ENCODE assay signal across 28 cellular contexts in genomic region chr12:71718611-71719010, GRCh38.
"Had no signal": no experiment of that assay in that cellular context is flagged by ENCODE, and none has a peak within 500 bp of the region (broad histone marks: within the 10 kb centered on the region; RNA-seq: fewer than 3 reads in every experiment).

No MANE protein-coding gene starts in this region.

- H3K4me3 ChIP-seq: left ventricle myocardium inferior, lung, neural progenitor cell, ovary, prostate gland, skin epidermis, stomach, testis, thyroid gland, transverse colon, upper lobe of left lung, vagina had no signal

- H3K4me2 ChIP-seq: neural progenitor cell had no signal

- H3K4me3 Mint-ChIP-seq: immature natural killer cell; naive thymus-derived CD8-positive, alpha-beta T cell; nephron; neural progenitor cell; stimulated activated naive B cell treated with anti-CD40 and anti-IgM and Interleukin-4, amounts not matched to agents 10 μg/mL and 1 μg/mL and 100 μg/mL, for 72 hours had no signal

- H2AFZ ChIP-seq: neural progenitor cell had no signal

- H3K27ac ChIP-seq: left ventricle myocardium inferior, neural progenitor cell, neutrophil, ovary, prostate gland, stomach, testis, thyroid gland, transverse colon, upper lobe of left lung, vagina had no signal

- ATAC-seq: naive thymus-derived CD8-positive, alpha-beta T cell; right cardiac atrium; sciatic nerve; stimulated activated naive B cell treated with anti-CD40 and anti-IgM and Interleukin-4, amounts not matched to agents 10 μg/mL and 1 μg/mL and 100 μg/mL, for 72 hours; stimulated activated naive CD8-positive, alpha-beta T cell treated with anti-CD3 and anti-CD28 coated beads, Interleukin-15, Interleukin-2, amounts not matched to agents 100 U/mL and 50 U/mL, for 24 hours had no signal

- H3K9ac ChIP-seq: neural progenitor cell had no signal

- H3K4me1 Mint-ChIP-seq: immature natural killer cell; naive thymus-derived CD8-positive, alpha-beta T cell; nephron; neural progenitor cell had no signal

- H3K27ac Mint-ChIP-seq: immature natural killer cell; naive thymus-derived CD8-positive, alpha-beta T cell; nephron; neural progenitor cell; stimulated activated naive B cell treated with anti-CD40 and anti-IgM and Interleukin-4, amounts not matched to agents 10 μg/mL and 1 μg/mL and 100 μg/mL, for 72 hours had no signal

- FAIRE-seq: islet of Langerhans had no signal

- H3K9me3 ChIP-seq: neutrophil, ovary, prostate gland, testis, thyroid gland, vagina had no signal

- H3K4me1 ChIP-seq: neural progenitor cell, prostate gland, testis, thyroid gland, transverse colon, upper lobe of left lung, vagina had no signal

- H3K27me3 Mint-ChIP-seq: stimulated activated naive B cell treated with anti-CD40 and anti-IgM and Interleukin-4, amounts not matched to agents 10 μg/mL and 1 μg/mL and 100 μg/mL, for 72 hours had no signal

- H3K36me3 Mint-ChIP-seq: neural progenitor cell had no signal

- H3K27me3 ChIP-seq: neural progenitor cell, neutrophil, ovary, stomach, testis, thyroid gland, transverse colon, upper lobe of left lung, vagina had no signal

- H3K36me3 ChIP-seq: left ventricle myocardium inferior, neural progenitor cell, neutrophil, ovary, prostate gland, stomach, thyroid gland, transverse colon, upper lobe of left lung, vagina had no signal

- DNase-seq: hypothalamus; immature natural killer cell; left ventricle myocardium inferior; naive thymus-derived CD8-positive, alpha-beta T cell; occipital lobe; ovary; retina; right cardiac atrium; stimulated activated CD4-positive, alpha-beta T cell treated with anti-CD3 and anti-CD28 coated beads, Interleukin-12 subunit alpha, Interleukin-12 subunit beta, amount 100 ng/mL, for 4 hours; stimulated activated CD4-positive, alpha-beta T cell treated with anti-CD3 and anti-CD28 coated beads, Interleukin-15, amount 100 ng/mL, for 24 hours; stimulated activated CD4-positive, alpha-beta T cell treated with anti-CD3 and anti-CD28 coated beads, Interleukin-2, amount 100 ng/mL, for 24 hours; stimulated activated CD4-positive, alpha-beta T cell treated with anti-CD3 and anti-CD28 coated beads, Interleukin-4, amount 100 ng/mL, for 1 hour; stimulated activated naive B cell treated with anti-CD40 and anti-IgM and Interleukin-4, amounts not matched to agents 10 μg/mL and 1 μg/mL and 100 μg/mL, for 72 hours; stimulated activated naive CD8-positive, alpha-beta T cell treated with anti-CD3 and anti-CD28 coated beads, Interleukin-15, Interleukin-2, amounts not matched to agents 100 U/mL and 50 U/mL, for 24 hours; stomach; testis; thyroid gland; transverse colon; upper lobe of left lung had no signal
